In the genomic region with DNA sequence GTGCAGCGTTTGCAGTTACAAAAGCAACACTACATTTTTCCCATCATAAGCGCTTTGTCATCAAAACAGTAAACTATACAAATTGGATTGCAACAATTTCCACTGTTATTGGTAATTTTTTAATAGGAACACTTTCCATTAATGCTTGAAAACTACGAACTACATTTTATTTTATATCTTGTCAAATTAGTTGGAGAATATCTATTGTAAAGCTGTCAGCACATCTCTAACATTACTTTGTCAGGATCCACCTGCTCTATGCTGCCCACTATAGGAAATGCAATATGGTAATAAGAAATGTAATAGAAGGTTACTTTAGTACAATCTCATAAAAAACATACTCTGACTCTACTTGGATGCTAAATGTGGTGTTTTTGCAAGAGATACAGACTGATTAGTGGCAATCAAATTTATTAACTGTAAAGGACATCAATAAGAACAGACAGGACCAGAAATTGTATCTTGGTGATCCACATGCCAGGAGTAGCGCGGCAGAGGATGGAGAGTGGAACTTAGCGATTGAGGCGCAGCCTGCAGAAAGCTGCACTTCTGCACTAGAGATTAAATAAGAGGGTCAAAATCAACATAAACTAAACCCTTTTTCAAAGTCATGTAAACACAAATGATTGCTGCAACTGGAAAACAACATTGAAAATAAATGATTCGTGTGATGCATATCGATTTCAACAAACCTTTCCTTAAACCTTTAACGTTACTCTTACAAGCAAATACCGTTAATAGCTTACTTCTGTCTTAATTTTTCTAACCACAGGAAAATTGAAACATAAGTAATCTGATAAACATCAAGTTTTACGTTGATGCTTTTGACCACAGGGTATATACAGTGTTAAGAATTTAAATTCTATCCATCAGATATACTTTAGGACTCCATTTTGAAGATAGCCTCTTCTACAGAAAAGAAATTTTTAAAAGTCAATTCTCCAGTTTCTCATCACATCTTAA, we compare ENCODE assay signal across 8 cellular contexts. TPM values are rescaled to one million over a fixed set of nuclear protein-coding genes. Genes with fewer than 3 reads are reported as not detected.
DNase-seq lines count a peak whose midpoint lies in the region; ATAC-seq, FAIRE-seq and TF ChIP-seq lines count a peak whose summit lies in the region.

No MANE protein-coding gene starts in this region.

- no peak for TF ChIP-seq POLR2A in HCT116 (IDR thresholded peaks at IDR 0.05; ENCODE audit: borderline replicate concordance, extremely low read depth, insufficient read depth, insufficient read length)

- POLR2A ChIA-PET in HCT116 (lab: Charles Lee): interaction anchor here (1.4 to 1.9 kb wide), 2 partner anchors 16 to 265 kb away, joined by 3 to 6 read pairs; no protein-coding TSS in a partner anchor

- intact Hi-C loops in HCT116 (cut with micrococcal nuclease): loop anchor here (2.0 to 10.0 kb wide), 5 partner anchors 184 to 595 kb away; no protein-coding TSS in a partner anchor

- no peak overlapping the region for H2AFZ ChIP-seq in HCT116 (ENCODE audit: low read depth, low read length, poor library complexity, severe bottlenecking)

- peak overlapping the region; percentile 94; the same call in 1 of the 2 replicates for H3K27ac ChIP-seq in HCT116 (ENCODE audit: low read depth, low read length)

- peak overlapping the region; percentile 82 for H3K9ac ChIP-seq in HCT116 (ENCODE audit: low read length)

- DNase-seq in D721Med (ENCODE audit: insufficient read length, low spot score) (no peak), HCT116 (ENCODE audit: low read depth, low spot score) (no peak), NCI-H526 treated with DMSO at 0.1 percent for 48 hours (lab: John Stamatoyannopoulos, UW) (peak; percentile 64), hippocampal formation (lab: John Stamatoyannopoulos, UW) (peak; percentile 7 to 91), retinal pigment epithelial cell (ENCODE audit: low read depth) (no peak)
- DNase-seq in activated naive CD8-positive, alpha-beta T cell treated with anti-CD3 and anti-CD28 coated beads, Interleukin-2, amount 50 U/mL, for 24 hours: no peak

- CTCF ChIA-PET in HCT116 (lab: Charles Lee): interaction anchor here (1.0 to 3.0 kb wide), 4 partner anchors 15 to 575 kb away, joined by 3 to 14 read pairs (median 6); no protein-coding TSS in a partner anchor

- H3K36me3 ChIP-seq in HCT116 (ENCODE audit: control insufficient read depth in 1 of 2, insufficient read depth in 2 of 2, low read length in 2 of 2): no peaks in the 10 kb centered on the region

- peak overlapping the region; percentile 84 to 85 for H3K4me3 ChIP-seq in HCT116 (replicated peaks in 1 of 2; ENCODE audit: low read depth in 1 of 2, low read length in 2 of 2)
- H3K4me3 ChIP-seq in retinal pigment epithelial cell (ENCODE audit: low read length): peak overlapping the region; percentile 93

- peaks cover 66% of the 10 kb centered on the region for H3K79me2 ChIP-seq in HCT116 (ENCODE audit: insufficient read depth, low read length)

- RAD21 ChIA-PET in HCT116 (lab: Charles Lee; ENCODE audit: low non-redundant PET in 1 of 2, low total read pairs in 2 of 2, uncharacterized antibody in 2 of 2, unreplicated experiment in 2 of 2): no interaction called here

- H3K9me3 Mint-ChIP-seq in activated naive CD8-positive, alpha-beta T cell treated with anti-CD3 and anti-CD28 coated beads, Interleukin-2, amount 50 U/mL, for 24 hours: no peaks in the 10 kb centered on the region

- peak overlapping the region; percentile 100 for H3K27ac Mint-ChIP-seq in activated naive CD8-positive, alpha-beta T cell treated with anti-CD3 and anti-CD28 coated beads, Interleukin-2, amount 50 U/mL, for 24 hours

- H3K36me3 Mint-ChIP-seq in activated naive CD8-positive, alpha-beta T cell treated with anti-CD3 and anti-CD28 coated beads, Interleukin-2, amount 50 U/mL, for 24 hours (ENCODE audit: low read depth): peaks cover 11% of the 10 kb centered on the region

- no peaks in the 10 kb centered on the region for H3K9me2 ChIP-seq in HCT116 (ENCODE audit: insufficient read depth)

- H3K4me1 Mint-ChIP-seq in activated naive CD8-positive, alpha-beta T cell treated with anti-CD3 and anti-CD28 coated beads, Interleukin-2, amount 50 U/mL, for 24 hours: peaks cover 45% of the 10 kb centered on the region

- no TSS peak for BruUV-seq in HCT116 (replicated peaks; lab: Mats Ljungman, UMichigan)

- peak overlapping the region; percentile 89 for H3K4me3 Mint-ChIP-seq in activated naive CD8-positive, alpha-beta T cell treated with anti-CD3 and anti-CD28 coated beads, Interleukin-2, amount 50 U/mL, for 24 hours

- H4K20me1 ChIP-seq in HCT116 (ENCODE audit: insufficient read depth): no peaks in the 10 kb centered on the region

- H3K27me3 Mint-ChIP-seq in activated naive CD8-positive, alpha-beta T cell treated with anti-CD3 and anti-CD28 coated beads, Interleukin-2, amount 50 U/mL, for 24 hours: no peaks in the 10 kb centered on the region

- TF ChIP-seq CTCF in D721Med (IDR thresholded peaks at IDR 0.05; ENCODE audit: insufficient read depth, missing control alignments): peak; percentile 64
- TF ChIP-seq CTCF in HCT116 (IDR thresholded peaks at IDR 0.05 in 2 of 3, conservative IDR thresholded peaks at IDR 0.05 in 1 of 3; ENCODE audit: borderline replicate concordance in 1 of 3, insufficient read depth in 1 of 3, low read depth in 2 of 3, low read length in 2 of 3): peak; percentile 31 to 78 (median 67); a peak in 5 of 6 replicates
- TF ChIP-seq CTCF in retinal pigment epithelial cell (conservative IDR thresholded peaks at IDR 0.05; ENCODE audit: low read depth, low read length): peak; percentile 74

- H3K4me2 ChIP-seq in HCT116 (ENCODE audit: low read length): peak overlapping the region; percentile 80

- peak; percentile 54 for TF ChIP-seq RAD21 in HCT116 (IDR thresholded peaks at IDR 0.05; ENCODE audit: low read depth)

- FAIRE-seq in D721Med (lab: Jason Lieb, UNC): no peak

- H3K9me3 ChIP-seq in HCT116 (ENCODE audit: control insufficient read depth in 1 of 2, insufficient read depth in 1 of 2, low read depth in 1 of 2, low read length in 2 of 2): no peaks in the 10 kb centered on the region

- H3K4me1 ChIP-seq in HCT116 (ENCODE audit: control insufficient read depth in 1 of 2, insufficient read depth in 2 of 2, low read length in 2 of 2): peaks cover 0 to 14% of the 10 kb centered on the region in 2 experiments; a peak in 1 of 4 replicates

- H3K27me3 ChIP-seq in HCT116 (ENCODE audit: insufficient read depth, low read length): no peaks in the 10 kb centered on the region

- no peak for ATAC-seq in HCT116
- ATAC-seq in activated naive CD8-positive, alpha-beta T cell treated with anti-CD3 and anti-CD28 coated beads, Interleukin-2, amount 50 U/mL, for 24 hours: no peak
- ATAC-seq in HG02571 (IDR thresholded peaks at IDR 0.05; ENCODE audit: unreplicated experiment): no peak
- ATAC-seq in HG03175 (IDR thresholded peaks at IDR 0.05; ENCODE audit: unreplicated experiment): no peak

TF ChIP-seq in HCT116, 20 proteins besides CTCF, POLR2A, EP300 and RAD21 (continues in another document):
- TF ChIP-seq POLR2AphosphoS5 (IDR thresholded peaks at IDR 0.05; ENCODE audit: low read depth, low read length) (no peak), ZFX (IDR thresholded peaks at IDR 0.05) (no peak), FOSL1 (IDR thresholded peaks at IDR 0.05; ENCODE audit: low read depth) (no peak), SP1 (IDR thresholded peaks at IDR 0.05; ENCODE audit: low read depth) (no peak; the same call in 1 of the 2 replicates), SRF (IDR thresholded peaks at IDR 0.05; ENCODE audit: low read depth) (no peak), SIN3A (IDR thresholded peaks at IDR 0.05; ENCODE audit: low read depth) (no peak), JUND (IDR thresholded peaks at IDR 0.05) (no peak)
- TF ChIP-seq, protein P1, sequence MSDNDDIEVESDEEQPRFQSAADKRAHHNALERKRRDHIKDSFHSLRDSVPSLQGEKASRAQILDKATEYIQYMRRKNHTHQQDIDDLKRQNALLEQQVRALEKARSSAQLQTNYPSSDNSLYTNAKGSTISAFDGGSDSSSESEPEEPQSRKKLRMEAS (IDR thresholded peaks at IDR 0.05): no peak
- TF ChIP-seq, protein P2, sequence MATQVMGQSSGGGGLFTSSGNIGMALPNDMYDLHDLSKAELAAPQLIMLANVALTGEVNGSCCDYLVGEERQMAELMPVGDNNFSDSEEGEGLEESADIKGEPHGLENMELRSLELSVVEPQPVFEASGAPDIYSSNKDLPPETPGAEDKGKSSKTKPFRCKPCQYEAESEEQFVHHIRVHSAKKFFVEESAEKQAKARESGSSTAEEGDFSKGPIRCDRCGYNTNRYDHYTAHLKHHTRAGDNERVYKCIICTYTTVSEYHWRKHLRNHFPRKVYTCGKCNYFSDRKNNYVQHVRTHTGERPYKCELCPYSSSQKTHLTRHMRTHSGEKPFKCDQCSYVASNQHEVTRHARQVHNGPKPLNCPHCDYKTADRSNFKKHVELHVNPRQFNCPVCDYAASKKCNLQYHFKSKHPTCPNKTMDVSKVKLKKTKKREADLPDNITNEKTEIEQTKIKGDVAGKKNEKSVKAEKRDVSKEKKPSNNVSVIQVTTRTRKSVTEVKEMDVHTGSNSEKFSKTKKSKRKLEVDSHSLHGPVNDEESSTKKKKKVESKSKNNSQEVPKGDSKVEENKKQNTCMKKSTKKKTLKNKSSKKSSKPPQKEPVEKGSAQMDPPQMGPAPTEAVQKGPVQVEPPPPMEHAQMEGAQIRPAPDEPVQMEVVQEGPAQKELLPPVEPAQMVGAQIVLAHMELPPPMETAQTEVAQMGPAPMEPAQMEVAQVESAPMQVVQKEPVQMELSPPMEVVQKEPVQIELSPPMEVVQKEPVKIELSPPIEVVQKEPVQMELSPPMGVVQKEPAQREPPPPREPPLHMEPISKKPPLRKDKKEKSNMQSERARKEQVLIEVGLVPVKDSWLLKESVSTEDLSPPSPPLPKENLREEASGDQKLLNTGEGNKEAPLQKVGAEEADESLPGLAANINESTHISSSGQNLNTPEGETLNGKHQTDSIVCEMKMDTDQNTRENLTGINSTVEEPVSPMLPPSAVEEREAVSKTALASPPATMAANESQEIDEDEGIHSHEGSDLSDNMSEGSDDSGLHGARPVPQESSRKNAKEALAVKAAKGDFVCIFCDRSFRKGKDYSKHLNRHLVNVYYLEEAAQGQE (IDR thresholded peaks at IDR 0.05; ENCODE audit: low read depth): no peak
- TF ChIP-seq, protein P3, sequence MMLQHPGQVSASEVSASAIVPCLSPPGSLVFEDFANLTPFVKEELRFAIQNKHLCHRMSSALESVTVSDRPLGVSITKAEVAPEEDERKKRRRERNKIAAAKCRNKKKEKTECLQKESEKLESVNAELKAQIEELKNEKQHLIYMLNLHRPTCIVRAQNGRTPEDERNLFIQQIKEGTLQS (IDR thresholded peaks at IDR 0.05): no peak

RNA-seq across cellular contexts. Expression of a gene that starts 3.6 kb away (rescaled TPM):
- 30.5 TPM for total RNA-seq in HCT116 (2021; ENCODE audit: unreplicated experiment)
- 8.6 and 10.6 TPM in 2 replicates for polyA plus RNA-seq in HCT116 (2012)

Comparison
In these comparisons a context has a peak if more than half of its experiments do, and no peak if none do; other contexts are left out.
1. DNase-seq: peak in NCI-H526 treated with DMSO at 0.1 percent for 48 hours (single experiment) and hippocampal formation (2 of 2); none in D721Med (single experiment), HCT116 (single experiment), activated naive CD8-positive, alpha-beta T cell treated with anti-CD3 and anti-CD28 coated beads, Interleukin-2, amount 50 U/mL, for 24 hours (single experiment) and retinal pigment epithelial cell (single experiment).
2. Peak in every context shown above with its lines, with median percentiles within 50 percentile points of each other: CTCF ChIP-seq.